ENCODE assay signal across 8 cellular contexts in the genomic region with DNA sequence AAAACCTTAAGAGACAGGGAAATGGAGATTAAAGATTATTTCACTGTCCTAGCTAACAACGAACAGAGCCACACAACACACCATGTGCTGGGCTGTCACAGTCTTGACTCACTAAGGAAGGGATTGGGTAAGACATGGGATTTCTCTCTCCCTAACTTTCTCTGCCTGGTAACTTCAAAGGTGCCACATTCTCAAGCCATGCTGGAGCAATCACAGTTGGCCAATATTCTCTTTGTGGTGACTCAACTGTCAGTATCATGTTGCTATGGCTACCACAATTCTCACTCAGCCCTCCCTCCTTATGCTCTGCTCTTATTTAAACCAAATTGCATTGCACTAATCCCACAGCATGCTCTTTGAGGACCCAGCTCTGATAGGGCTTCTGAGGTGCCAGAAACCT.
DNase-seq lines count a peak whose midpoint lies in the region; ATAC-seq, FAIRE-seq and TF ChIP-seq lines count a peak whose summit lies in the region.

No MANE protein-coding gene starts in this region.

- no peak overlapping the region for H3K27ac ChIP-seq in BLaER1
- no peak overlapping the region for H3K27ac ChIP-seq in right cardiac atrium (ENCODE audit: low read length)
- H3K27ac ChIP-seq in kidney (ENCODE audit: low read depth in 2 of 2, low read length in 2 of 2), result no peak overlapping the region

- DNase-seq in T1000 (lab: John Stamatoyannopoulos, UW) (peak; percentile 46), right cardiac atrium (no peak), kidney (no peak), GDM1 (lab: John Stamatoyannopoulos, UW) (no peak)

- H3K4me3 ChIP-seq in BLaER1 (no peak overlapping the region), right cardiac atrium (ENCODE audit: low read length) (no peak overlapping the region), kidney (ENCODE audit: low read length in 2 of 2) (no peak overlapping the region)

- H3K4me1 ChIP-seq in BLaER1, result peaks cover 21% of the 10 kb centered on the region
- peaks cover 7% of the 10 kb centered on the region for H3K4me1 ChIP-seq in right cardiac atrium (ENCODE audit: control insufficient read depth, insufficient read depth, low read length)
- H3K4me1 ChIP-seq in kidney (ENCODE audit: control insufficient read depth in 1 of 2, insufficient read depth in 1 of 2, low read depth in 1 of 2, low read length in 2 of 2), result no peaks in the 10 kb centered on the region

- 34% methylated on average over 1 of the region's 1 CpG for WGBS in right cardiac atrium

- H3K36me3 ChIP-seq in BLaER1 (peaks cover 74% of the 10 kb centered on the region), kidney (ENCODE audit: control insufficient read depth in 1 of 2, insufficient read depth in 2 of 2, low read length in 2 of 2) (peaks cover 6 to 8% of the 10 kb centered on the region in 2 donors)

- no peak for FAIRE-seq in kidney (lab: Jason Lieb, UNC)

- intact Hi-C loops in right cardiac atrium (cut with DNase I) (no loop called here), kidney (cut with DNase I) (no loop called here)

- peaks cover 39% of the 10 kb centered on the region for H4K20me1 ChIP-seq in BLaER1

- H3K27me3 ChIP-seq in BLaER1, result no peaks in the 10 kb centered on the region
- H3K27me3 ChIP-seq in right cardiac atrium (ENCODE audit: control insufficient read depth, insufficient read depth), result no peaks in the 10 kb centered on the region

- TF ChIP-seq CTCF in kidney (IDR thresholded peaks at IDR 0.05; ENCODE audit: borderline replicate concordance, extremely low read depth, insufficient read depth), result no peak

- H3K4me2 ChIP-seq in BLaER1, result peak overlapping the region; percentile 70

- H3K9ac ChIP-seq in BLaER1 (no peak overlapping the region), kidney (ENCODE audit: low read length in 2 of 2) (no peak overlapping the region)

- peaks cover 7% of the 10 kb centered on the region for H3K9me3 ChIP-seq in BLaER1
- H3K9me3 ChIP-seq in right cardiac atrium (ENCODE audit: control insufficient read depth, low read length), result no peaks in the 10 kb centered on the region
- H3K9me3 ChIP-seq in kidney (ENCODE audit: control insufficient read depth in 1 of 2, low read length in 2 of 2), result no peaks in the 10 kb centered on the region

- ATAC-seq in HG02610 (IDR thresholded peaks at IDR 0.05; ENCODE audit: unreplicated experiment) (peak; percentile 29), right cardiac atrium (peak; percentile 79 to 81), HG02840 (IDR thresholded peaks at IDR 0.05; ENCODE audit: low FRiP score, unreplicated experiment) (no peak), HG03159 (IDR thresholded peaks at IDR 0.05; ENCODE audit: unreplicated experiment) (no peak)

Comparison
In these comparisons a context has a peak if more than half of its experiments do, and no peak if none do; other contexts are left out.
1. ATAC-seq: peak in HG02610 (single experiment) and right cardiac atrium (2 of 2); none in HG02840 (single experiment) and HG03159 (single experiment).